8 cellular contexts compared by ENCODE assay signal in the genomic region with DNA sequence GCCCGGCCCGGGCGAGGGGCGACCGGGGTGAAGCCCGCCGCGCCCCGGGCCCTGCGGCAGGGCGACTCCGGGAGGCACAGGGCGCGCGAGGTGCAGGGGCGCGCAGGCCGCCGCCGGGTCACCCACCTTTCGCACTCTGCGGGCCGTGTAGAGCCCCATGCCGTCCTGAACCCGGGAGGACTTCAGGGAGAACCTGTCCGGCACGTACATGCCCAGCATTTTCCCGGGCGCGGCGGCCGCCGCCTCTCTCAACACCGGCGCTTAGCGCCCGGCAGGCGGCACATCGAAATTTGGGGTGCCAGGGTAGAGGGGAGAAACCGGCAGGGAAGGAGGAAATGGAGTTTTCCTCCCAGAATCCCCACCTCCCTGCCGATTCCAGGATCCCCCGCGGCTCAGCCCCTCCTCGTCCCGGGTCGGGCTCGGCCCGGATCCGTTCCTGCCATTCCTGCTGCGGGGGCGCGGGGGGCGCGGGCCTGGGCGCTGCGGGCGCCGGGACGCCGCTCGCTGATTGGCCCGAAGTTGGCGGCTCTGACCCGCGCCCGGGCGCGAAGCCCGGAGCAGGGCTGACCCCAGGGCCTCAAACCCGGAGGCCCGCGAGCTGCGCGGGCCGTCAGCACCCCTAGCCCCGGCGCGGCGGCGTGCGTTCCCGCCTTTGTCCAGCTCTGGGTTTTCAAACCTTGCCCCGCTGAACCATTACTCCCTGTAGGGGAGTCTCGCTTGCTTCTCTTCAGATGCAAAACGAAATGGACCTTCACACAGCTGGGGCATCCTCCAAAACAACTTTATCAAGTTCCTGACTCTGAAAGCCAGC. TPM values are rescaled to one million over a fixed set of nuclear protein-coding genes. Genes with fewer than 3 reads are reported as not detected.
DNase-seq lines count a peak whose midpoint lies in the region; ATAC-seq and TF ChIP-seq lines count a peak whose summit lies in the region.

A gene (minus strand): TSS at position 337 of the 811 bp plus-strand sequence. CDS start 118 bp downstream, at position 219.

- no peaks in the 10 kb centered on the region for H3K9me3 ChIP-seq in CD4-positive, alpha-beta T cell (ENCODE audit: control insufficient read depth, low read length)
- no peaks in the 10 kb centered on the region for H3K9me3 ChIP-seq in right lobe of liver

- in situ Hi-C loops in KBM-7 (cut with MboI; ENCODE audit: low pct_unique_long_range_greater_than_20kb, low sequenced_read_pairs), result no loop called here

- ATAC-seq in CD4-positive, alpha-beta T cell (ENCODE audit: poor library complexity), result peak; percentile 50
- ATAC-seq in effector memory CD8-positive, alpha-beta T cell (replicated peaks), result peak; percentile 49
- ATAC-seq in right lobe of liver (peak; percentile 61 to 69 (median 63)), HG03139 (IDR thresholded peaks at IDR 0.05; ENCODE audit: unreplicated experiment) (no peak)

- peak within 1 kb of the TSS; percentile 91 for H3K4me3 Mint-ChIP-seq in CD4-positive, alpha-beta T cell
- peak within 1 kb of the TSS; percentile 93 to 95 for H3K4me3 Mint-ChIP-seq in effector memory CD8-positive, alpha-beta T cell

- no peak within 1 kb of the TSS for H3K27ac ChIP-seq in CD4-positive, alpha-beta T cell (ENCODE audit: low read depth, low read length)
- peak within 1 kb of the TSS; percentile 53 to 65 (median 55) for H3K27ac ChIP-seq in right lobe of liver

- CTCF ChIA-PET in CD4-positive, alpha-beta T cell (lab: Charles Lee), result no interaction called here

- peaks cover 39% of the 10 kb centered on the region for H3K27me3 Mint-ChIP-seq in CD4-positive, alpha-beta T cell
- H3K27me3 Mint-ChIP-seq in effector memory CD8-positive, alpha-beta T cell, result peaks cover 9 to 35% of the 10 kb centered on the region in 2 donors

- peak in 7 of 10 experiments; percentile 3 to 39 (median 13) for DNase-seq in CD4-positive, alpha-beta T cell
- DNase-seq in HT-29 (ENCODE audit: low spot score) (peak; percentile 59), right lobe of liver (peak; percentile 38 to 57 (median 43)), KBM-7 (no peak)
- DNase-seq in activated CD4-positive, alpha-beta T cell treated with anti-CD3 and anti-CD28 coated beads, Interleukin-2, amount 50 U/mL, for 48 hours, result peak; percentile 36 to 43
- peak in 1 of 3 experiments; percentile 1 for DNase-seq in effector memory CD8-positive, alpha-beta T cell
- DNase-seq in stimulated activated CD4-positive, alpha-beta T cell treated with anti-CD3 and anti-CD28 coated beads, Interleukin-2, amount 100 ng/mL, for 48 hours, result peak; percentile 11 to 14

- POLR2A ChIA-PET in CD4-positive, alpha-beta T cell (lab: Charles Lee), result no interaction called here

- peak within 1 kb of the TSS; percentile 48 to 55 (median 49) for H3K4me3 ChIP-seq in right lobe of liver

- no peak for TF ChIP-seq POLR2A in right lobe of liver (IDR thresholded peaks at IDR 0.05)

- intact Hi-C loops in CD4-positive, alpha-beta T cell (cut with DNase I, micrococcal nuclease), result loop anchor here (5.0 to 10.0 kb wide), 2 partner anchors 122 to 130 kb away; no protein-coding TSS in a partner anchor
- intact Hi-C loops in right lobe of liver (cut with DNase I), result no loop called here

- WGBS in right lobe of liver (ENCODE audit: insufficient coverage, low coverage, low lambda C conversion rate, missing lambda C conversion rate), result 3% methylated on average over 5 of the region's 85 CpGs

- H3K9me3 Mint-ChIP-seq in CD4-positive, alpha-beta T cell, result no peaks in the 10 kb centered on the region
- no peaks in the 10 kb centered on the region for H3K9me3 Mint-ChIP-seq in effector memory CD8-positive, alpha-beta T cell

- peaks cover 7% of the 10 kb centered on the region for H3K27me3 ChIP-seq in CD4-positive, alpha-beta T cell (ENCODE audit: control insufficient read depth, insufficient read depth, low read length)
- H3K27me3 ChIP-seq in right lobe of liver, result peaks cover 0 to 6% of the 10 kb centered on the region in 2 donors

- H3K4me1 Mint-ChIP-seq in CD4-positive, alpha-beta T cell (ENCODE audit: low read depth), result peaks cover 14% of the 10 kb centered on the region
- peaks cover 6 to 8% of the 10 kb centered on the region in 2 donors for H3K4me1 Mint-ChIP-seq in effector memory CD8-positive, alpha-beta T cell (ENCODE audit: low read depth in 2 of 2)

- H3K36me3 Mint-ChIP-seq in CD4-positive, alpha-beta T cell (ENCODE audit: low read depth), result peaks cover 6% of the 10 kb centered on the region
- H3K36me3 Mint-ChIP-seq in effector memory CD8-positive, alpha-beta T cell (ENCODE audit: insufficient read depth), result no peaks in the 10 kb centered on the region

- H3K36me3 ChIP-seq in right lobe of liver, result no peaks in the 10 kb centered on the region

- peak within 1 kb of the TSS; percentile 56 for H3K27ac Mint-ChIP-seq in CD4-positive, alpha-beta T cell
- H3K27ac Mint-ChIP-seq in effector memory CD8-positive, alpha-beta T cell, result peak within 1 kb of the TSS; percentile 56 to 74

- TF ChIP-seq CTCF in CD4-positive, alpha-beta T cell (IDR thresholded peaks at IDR 0.05), result no peak
- TF ChIP-seq CTCF in right lobe of liver (IDR thresholded peaks at IDR 0.05), result no peak

- no peaks in the 10 kb centered on the region for H3K4me1 ChIP-seq in right lobe of liver

RNA-seq across cellular contexts. Expression of the gene that starts here (rescaled TPM):
- under 1 TPM; 0.14 to 0.22 TPM for total RNA-seq in CD4-positive, alpha-beta T cell
- 7.8 and 8.1 TPM in 2 replicates for total RNA-seq in HT-29 (2014; rRNA removed; shearing (Covaris generic))
- under 1 TPM; 0.20 to 0.64 (median 0.36) TPM for total RNA-seq in right lobe of liver

Comparison
In these comparisons a context has a peak if more than half of its experiments do, and no peak if none do; other contexts are left out.
1. Peak in DNase-seq and ATAC-seq in CD4-positive, alpha-beta T cell; RNA of the gene not detected or under 1 TPM.
2. Peak in DNase-seq, ATAC-seq, H3K4me3 ChIP-seq and H3K27ac ChIP-seq in right lobe of liver; RNA of the gene not detected or under 1 TPM.
3. intact Hi-C loops: an anchor here in CD4-positive, alpha-beta T cell (5.0 to 10.0 kb wide); none called in right lobe of liver.